In the genomic region with DNA sequence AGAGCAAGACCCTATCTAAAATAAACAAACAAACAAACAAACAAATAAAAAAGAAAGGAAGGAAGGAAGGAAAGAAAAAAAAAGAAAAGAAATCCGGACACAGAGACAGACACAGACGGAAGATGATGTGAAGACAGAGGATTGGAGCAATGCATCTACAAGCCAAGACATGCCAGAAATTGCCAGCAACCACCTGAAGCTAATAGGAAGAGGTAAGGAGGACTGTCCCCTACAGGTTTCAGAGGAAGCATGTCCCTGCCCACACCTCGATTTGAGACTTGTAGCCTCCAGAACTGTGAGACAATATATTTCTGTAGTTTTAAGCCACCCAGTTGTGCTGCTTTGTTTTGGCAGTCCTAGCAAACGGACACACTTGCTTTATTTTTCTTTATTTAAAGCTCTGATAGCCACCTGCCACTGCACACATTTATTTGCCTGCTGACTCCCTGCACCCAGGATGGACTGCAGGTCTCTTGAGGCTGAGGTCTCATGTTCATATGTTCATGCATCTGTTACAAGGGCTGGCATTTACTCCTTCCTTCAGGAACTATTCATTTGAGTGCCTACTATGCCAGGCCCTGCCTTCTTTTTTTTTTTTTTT, we compare ENCODE assay signal across 13 cellular contexts. TPM values are rescaled to one million over a fixed set of nuclear protein-coding genes. Genes with fewer than 3 reads are reported as not detected.
DNase-seq lines count a peak whose midpoint lies in the region; ATAC-seq and TF ChIP-seq lines count a peak whose summit lies in the region.
"Had no signal": no experiment of that assay in that cellular context is flagged by ENCODE, and none has a peak within 500 bp of the region (broad histone marks: within the 10 kb centered on the region; RNA-seq: fewer than 3 reads in every experiment).

No MANE protein-coding gene starts in this region.

- DNase-seq in Karpas-422 (peak; percentile 41), breast epithelium (ENCODE audit: low spot score in 2 of 2) (peak in 1 of 2 donors; percentile 72), osteocyte (ENCODE audit: extremely low spot score, unreplicated experiment) (no peak), Right ventricle myocardium superior (no peak)
- DNase-seq in effector CD4-positive, alpha-beta T cell = no peak
- DNase-seq: activated CD4-positive, alpha-beta memory T cell treated with anti-CD3 and anti-CD28 coated beads for 36 hours; cortex of kidney; NCI-H2081; NCI-H774; psoas muscle had no signal

- H3K4me3 Mint-ChIP-seq in osteocyte (ENCODE audit: unreplicated experiment) = no peak overlapping the region
- H3K4me3 Mint-ChIP-seq: activated CD4-positive, alpha-beta memory T cell treated with anti-CD3 and anti-CD28 coated beads for 36 hours; activated T-helper 17 cell treated with anti-CD3 and anti-CD28 coated beads, Interleukin-2, amount 50 U/mL, for 72 hours had no signal

- no peak for TF ChIP-seq EP300 in gastroesophageal sphincter (IDR thresholded peaks at IDR 0.05)

- no peak for ATAC-seq in Right ventricle myocardium superior (ENCODE audit: poor library complexity)
- no peak for ATAC-seq in gastroesophageal sphincter
- ATAC-seq: activated T-helper 17 cell treated with anti-CD3 and anti-CD28 coated beads, Interleukin-2, amount 50 U/mL, for 72 hours had no signal

- no peaks in the 10 kb centered on the region for H3K36me3 ChIP-seq in Karpas-422 (ENCODE audit: insufficient read depth, low read length)
- H3K36me3 ChIP-seq in breast epithelium = no peaks in the 10 kb centered on the region
- no peaks in the 10 kb centered on the region for H3K36me3 ChIP-seq in gastroesophageal sphincter

- H3K4me1 ChIP-seq in Karpas-422 (ENCODE audit: low read length) (peaks cover 6% of the 10 kb centered on the region), breast epithelium (no peaks in the 10 kb centered on the region), gastroesophageal sphincter (peaks cover 0 to 14% (median 0%) of the 10 kb centered on the region in 3 donors)
- H3K4me1 ChIP-seq: psoas muscle had no signal

- TF ChIP-seq CTCF in GM12873 (IDR thresholded peaks at IDR 0.05; ENCODE audit: insufficient read depth, low read depth, low read length, missing control alignments) (peak; percentile 32), breast epithelium (IDR thresholded peaks at IDR 0.05) (peak in 2 of 3 donors; percentile 15 to 32), osteocyte (IDR thresholded peaks at IDR 0.05) (no peak), gastroesophageal sphincter (IDR thresholded peaks at IDR 0.05) (no peak)

- 0 out of 2 replicates have a peak overlapping the region, but pooled peaks have one; percentile 3 for H3K9ac ChIP-seq in Karpas-422 (ENCODE audit: low read length)

- peaks cover 27% of the 10 kb centered on the region for H3K4me1 Mint-ChIP-seq in osteocyte (ENCODE audit: unreplicated experiment)

- H3K27ac Mint-ChIP-seq in osteocyte (ENCODE audit: unreplicated experiment) = peak overlapping the region; percentile 23
- H3K27ac Mint-ChIP-seq: activated CD4-positive, alpha-beta memory T cell treated with anti-CD3 and anti-CD28 coated beads for 36 hours; activated T-helper 17 cell treated with anti-CD3 and anti-CD28 coated beads, Interleukin-2, amount 50 U/mL, for 72 hours had no signal

- H3K9me3 ChIP-seq in Karpas-422 (ENCODE audit: low read length) (no peaks in the 10 kb centered on the region), breast epithelium (no peaks in the 10 kb centered on the region), gastroesophageal sphincter (no peaks in the 10 kb centered on the region)
- H3K9me3 ChIP-seq: psoas muscle had no signal

- no peak overlapping the region for H3K27ac ChIP-seq in Karpas-422 (ENCODE audit: low read length)
- peak overlapping the region in 1 of 2 donors; percentile 22 for H3K27ac ChIP-seq in breast epithelium
- H3K27ac ChIP-seq in gastroesophageal sphincter = peak overlapping the region in 1 of 4 donors; percentile 12
- H3K27ac ChIP-seq: psoas muscle had no signal

- H3K4me3 ChIP-seq in Karpas-422 (ENCODE audit: low read length) (no peak overlapping the region), breast epithelium (no peak overlapping the region), gastroesophageal sphincter (no peak overlapping the region)
- H3K4me3 ChIP-seq: psoas muscle had no signal

- H3K79me2 ChIP-seq in Karpas-422 (ENCODE audit: low read length) = no peaks in the 10 kb centered on the region

- intact Hi-C loops in breast epithelium (cut with DNase I; ENCODE audit: low total_unique reads) = no loop called here
- intact Hi-C loops in Right ventricle myocardium superior (cut with DNase I) = loop anchor here (2.0 kb wide), 1 partner anchor 100 kb away; no protein-coding TSS in a partner anchor

- no peaks in the 10 kb centered on the region for H3K27me3 Mint-ChIP-seq in osteocyte (ENCODE audit: unreplicated experiment)
- H3K27me3 Mint-ChIP-seq: activated CD4-positive, alpha-beta memory T cell treated with anti-CD3 and anti-CD28 coated beads for 36 hours; activated T-helper 17 cell treated with anti-CD3 and anti-CD28 coated beads, Interleukin-2, amount 50 U/mL, for 72 hours had no signal

- 66 to 75% methylated on average over 3 to 4 of the region's 4 CpGs for WGBS in gastroesophageal sphincter (ENCODE audit: low coverage in 1 of 2), 2 donors

- no peaks in the 10 kb centered on the region for H4K20me1 ChIP-seq in Karpas-422 (ENCODE audit: insufficient read depth, low read depth, low read length)

- H3K36me3 Mint-ChIP-seq in osteocyte (ENCODE audit: unreplicated experiment) = no peaks in the 10 kb centered on the region
- H3K36me3 Mint-ChIP-seq: activated CD4-positive, alpha-beta memory T cell treated with anti-CD3 and anti-CD28 coated beads for 36 hours had no signal

- H3K27me3 ChIP-seq in Karpas-422 (ENCODE audit: low read length) (no peaks in the 10 kb centered on the region), breast epithelium (no peaks in the 10 kb centered on the region), gastroesophageal sphincter (no peaks in the 10 kb centered on the region)

- TF ChIP-seq POLR2A in breast epithelium (IDR thresholded peaks at IDR 0.05) = no peak
- no peak for TF ChIP-seq POLR2A in gastroesophageal sphincter (IDR thresholded peaks at IDR 0.05)

- no peaks in the 10 kb centered on the region for H3K9me2 ChIP-seq in Karpas-422 (replicated peaks; ENCODE audit: insufficient read depth, low read length)

- H2AFZ ChIP-seq in Karpas-422 (ENCODE audit: low read length) = no peak overlapping the region; the same call in 1 of the 2 replicates

- no peaks in the 10 kb centered on the region for H3K9me3 Mint-ChIP-seq in osteocyte (ENCODE audit: unreplicated experiment)
- H3K9me3 Mint-ChIP-seq: activated CD4-positive, alpha-beta memory T cell treated with anti-CD3 and anti-CD28 coated beads for 36 hours; activated T-helper 17 cell treated with anti-CD3 and anti-CD28 coated beads, Interleukin-2, amount 50 U/mL, for 72 hours had no signal

- no peak overlapping the region for H3K4me2 ChIP-seq in Karpas-422 (ENCODE audit: low read depth, low read length, poor library complexity, severe bottlenecking)

RNA-seq across cellular contexts. Expression of a gene that starts 20.7 kb away (rescaled TPM):
- total RNA-seq in Karpas-422 (2014; rRNA removed; shearing (Covaris generic); ENCODE audit: low replicate concordance) = 33.0 and 44.1 TPM in 2 replicates
- total RNA-seq in breast epithelium (10 to 100 TPM; 40.6 to 47.7 (median 41.4) TPM), osteocyte (96.5 and 111 TPM in 2 replicates), Right ventricle myocardium superior (37.7 TPM), gastroesophageal sphincter (10 to 100 TPM; 32.2 to 78.9 (median 54.4) TPM)

Comparison
In these comparisons a context has a peak if more than half of its experiments do, and no peak if none do; other contexts are left out.
1. CTCF ChIP-seq: peak in GM12873 (single experiment) and breast epithelium (2 of 3); none in osteocyte (single experiment) and gastroesophageal sphincter (0 of 4).